In genomic region chr1:244817415-244817894, GRCh38 we compare ENCODE assay signal across 17 cellular contexts.
"Had no signal": no experiment of that assay in that cellular context is flagged by ENCODE, and none has a peak within 500 bp of the region (broad histone marks: within the 10 kb centered on the region; RNA-seq: fewer than 3 reads in every experiment).

No MANE protein-coding gene starts in this region.

- H3K27ac Mint-ChIP-seq: activated CD4-positive, alpha-beta T cell treated with anti-CD3 and anti-CD28 coated beads, Interleukin-2, amount 10 ng/mL, durations not matched to agents 24 days and 14 days; activated CD8-positive, alpha-beta T cell treated with anti-CD3 and anti-CD28 coated beads for 36 hours; activated naive CD4-positive, alpha-beta T cell treated with anti-CD3 and anti-CD28 coated beads for 36 hours; activated T-cell treated with anti-CD3 and anti-CD28 coated beads, Interleukin-2, amount 50 U/mL, for 24 hours had no signal

- DNase-seq: activated CD4-positive, alpha-beta T cell treated with anti-CD3 and anti-CD28 coated beads, Interleukin-2, amount 10 ng/mL, durations not matched to agents 24 days and 14 days; activated CD8-positive, alpha-beta T cell treated with anti-CD3 and anti-CD28 coated beads for 36 hours; activated naive CD4-positive, alpha-beta T cell treated with anti-CD3 and anti-CD28 coated beads for 36 hours; activated T-cell treated with anti-CD3 and anti-CD28 coated beads, Interleukin-2, amount 50 U/mL, for 24 hours; anterior cingulate cortex; caudate nucleus; dorsolateral prefrontal cortex; gastrocnemius medialis; head of caudate nucleus; islet precursor cell; retina; stimulated activated CD8-positive, alpha-beta memory T cell treated with anti-CD3 and anti-CD28 coated beads, Interleukin-4, amount 100 ng/mL, for 48 hours; stimulated activated naive CD8-positive, alpha-beta T cell treated with anti-CD3 and anti-CD28 coated beads, Interleukin-15, Interleukin-2, amounts not matched to agents 100 U/mL and 50 U/mL, for 24 hours; substantia nigra; transverse colon had no signal

- H3K9me3 Mint-ChIP-seq: activated CD4-positive, alpha-beta T cell treated with anti-CD3 and anti-CD28 coated beads, Interleukin-2, amount 10 ng/mL, durations not matched to agents 24 days and 14 days; activated CD8-positive, alpha-beta T cell treated with anti-CD3 and anti-CD28 coated beads for 36 hours; activated naive CD4-positive, alpha-beta T cell treated with anti-CD3 and anti-CD28 coated beads for 36 hours; activated T-cell treated with anti-CD3 and anti-CD28 coated beads, Interleukin-2, amount 50 U/mL, for 24 hours; brain had no signal

- H3K36me3 Mint-ChIP-seq: brain had no signal

- H3K4me3 Mint-ChIP-seq: activated CD4-positive, alpha-beta T cell treated with anti-CD3 and anti-CD28 coated beads, Interleukin-2, amount 10 ng/mL, durations not matched to agents 24 days and 14 days; activated CD8-positive, alpha-beta T cell treated with anti-CD3 and anti-CD28 coated beads for 36 hours; activated naive CD4-positive, alpha-beta T cell treated with anti-CD3 and anti-CD28 coated beads for 36 hours; activated T-cell treated with anti-CD3 and anti-CD28 coated beads, Interleukin-2, amount 50 U/mL, for 24 hours; brain had no signal

- H3K27me3 ChIP-seq: dorsolateral prefrontal cortex, vagina had no signal

- H3K4me3 ChIP-seq: gastrocnemius medialis, transverse colon, vagina had no signal

- H3K9me3 ChIP-seq: gastrocnemius medialis, transverse colon, vagina had no signal

- H3K36me3 ChIP-seq: gastrocnemius medialis, transverse colon, vagina had no signal

- ATAC-seq: activated CD8-positive, alpha-beta T cell treated with anti-CD3 and anti-CD28 coated beads for 36 hours; gastrocnemius medialis; stimulated activated naive CD8-positive, alpha-beta T cell treated with anti-CD3 and anti-CD28 coated beads, Interleukin-15, Interleukin-2, amounts not matched to agents 100 U/mL and 50 U/mL, for 24 hours had no signal

- H3K27ac ChIP-seq: dorsolateral prefrontal cortex, gastrocnemius medialis, transverse colon, vagina had no signal

- H3K4me1 Mint-ChIP-seq: brain had no signal

- H3K4me1 ChIP-seq: gastrocnemius medialis, transverse colon, vagina had no signal
